Comparison of ENCODE assay signal across 11 cellular contexts in the genomic region with DNA sequence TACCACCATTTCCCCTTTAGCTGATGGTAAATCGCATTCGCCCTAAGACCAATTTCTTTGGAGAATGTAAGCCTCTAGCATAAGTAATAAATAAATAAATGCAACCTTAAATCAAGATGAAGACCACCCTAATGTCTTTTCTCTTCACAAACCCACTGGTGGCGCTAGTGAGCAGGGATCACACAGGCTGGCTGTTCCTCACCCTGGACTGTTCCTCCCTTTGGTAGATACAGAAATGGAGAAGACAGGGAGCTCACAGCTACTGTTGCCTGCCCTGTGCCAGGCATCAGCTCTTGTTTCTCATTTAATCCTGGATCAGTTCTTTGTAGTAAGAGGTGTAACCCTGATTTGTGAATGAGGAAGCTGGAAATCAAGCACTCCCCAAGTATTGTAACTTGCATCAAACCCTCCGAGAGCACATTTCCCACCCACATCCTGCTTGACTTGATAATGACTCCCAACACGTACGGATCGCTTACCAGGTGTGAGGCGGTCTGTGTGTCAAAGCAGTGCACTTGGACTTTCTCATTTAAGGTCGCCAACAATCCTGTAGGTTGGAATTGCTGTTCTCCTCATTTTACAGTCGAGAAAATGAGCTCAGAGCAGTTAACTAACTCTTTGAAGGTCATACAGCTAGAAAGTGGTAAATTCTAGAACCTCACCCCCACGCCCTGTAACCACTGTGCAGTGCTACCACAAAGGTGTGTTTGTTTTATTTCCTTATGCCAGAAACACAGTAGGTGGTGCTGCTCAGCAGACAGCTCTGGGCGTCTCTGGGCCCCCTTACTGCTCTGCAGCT.
DNase-seq lines count a peak whose midpoint lies in the region; ATAC-seq and TF ChIP-seq lines count a peak whose summit lies in the region.
"Had no signal": no experiment of that assay in that cellular context is flagged by ENCODE, and none has a peak within 500 bp of the region (broad histone marks: within the 10 kb centered on the region; RNA-seq: fewer than 3 reads in every experiment).

No MANE protein-coding gene starts in this region.

- no peak for ATAC-seq in Right ventricle myocardium superior (ENCODE audit: poor library complexity)

- H3K36me3 Mint-ChIP-seq in CD4-positive, alpha-beta memory T cell: no peaks in the 10 kb centered on the region
- no peaks in the 10 kb centered on the region for H3K36me3 Mint-ChIP-seq in activated CD4-positive, alpha-beta T cell treated with anti-CD3 and anti-CD28 coated beads, Interleukin-2, amount 10 ng/mL, durations not matched to agents 24 days and 14 days (ENCODE audit: low read depth)

- intact Hi-C loops in CD4-positive, alpha-beta memory T cell (cut with micrococcal nuclease): no loop called here
- intact Hi-C loops in activated CD4-positive, alpha-beta T cell treated with anti-CD3 and anti-CD28 coated beads, Interleukin-2, amount 10 ng/mL, durations not matched to agents 24 days and 14 days (cut with micrococcal nuclease): no loop called here
- intact Hi-C loops in Right ventricle myocardium superior (cut with DNase I): no loop called here

- no peaks in the 10 kb centered on the region for H3K9me3 Mint-ChIP-seq in CD4-positive, alpha-beta memory T cell
- no peaks in the 10 kb centered on the region for H3K9me3 Mint-ChIP-seq in activated CD4-positive, alpha-beta T cell treated with anti-CD3 and anti-CD28 coated beads, Interleukin-2, amount 10 ng/mL, durations not matched to agents 24 days and 14 days
- H3K9me3 Mint-ChIP-seq: dendritic cell treated with granulocyte-macrophage colony-stimulating factor and Interleukin-4, amounts not matched to agents 40 ng/mL and 50 ng/mL, for 4 days had no signal

- no peak for TF ChIP-seq POLR2A in erythroblast (IDR thresholded peaks at IDR 0.05; ENCODE audit: low read length)

- H3K36me3 ChIP-seq in CD4-positive, alpha-beta memory T cell (ENCODE audit: insufficient read depth, low read length): no peaks in the 10 kb centered on the region
- H3K36me3 ChIP-seq: thoracic aorta had no signal

- no peaks in the 10 kb centered on the region for H3K9me3 ChIP-seq in CD4-positive, alpha-beta memory T cell (ENCODE audit: control insufficient read depth in 1 of 2, low read length in 2 of 2)
- H3K9me3 ChIP-seq: thoracic aorta had no signal

- peak overlapping the region; percentile 44 to 86 (median 72) for H3K27ac Mint-ChIP-seq in CD4-positive, alpha-beta memory T cell
- H3K27ac Mint-ChIP-seq in activated CD4-positive, alpha-beta T cell treated with anti-CD3 and anti-CD28 coated beads, Interleukin-2, amount 10 ng/mL, durations not matched to agents 24 days and 14 days: peak overlapping the region; percentile 72
- H3K27ac Mint-ChIP-seq: dendritic cell treated with granulocyte-macrophage colony-stimulating factor and Interleukin-4, amounts not matched to agents 40 ng/mL and 50 ng/mL, for 4 days had no signal

- CTCF ChIA-PET in CD4-positive, alpha-beta memory T cell (lab: Charles Lee; ENCODE audit: partially characterized antibody): interaction anchor here (0.8 to 4.0 kb wide), 6 partner anchors 8 to 896 kb away, joined by 3 to 20 read pairs (median 7); no protein-coding TSS in a partner anchor
- CTCF ChIA-PET in HEK293T (lab: Yijun Ruan, JAX): interaction anchor here (0.6 to 1.2 kb wide), 5 partner anchors 12 to 233 kb away, joined by 3 to 7 read pairs (median 4); no protein-coding TSS in a partner anchor

- no peaks in the 10 kb centered on the region for H3K27me3 ChIP-seq in CD4-positive, alpha-beta memory T cell (ENCODE audit: insufficient read depth, low read length)

- no peaks in the 10 kb centered on the region for H3K27me3 Mint-ChIP-seq in CD4-positive, alpha-beta memory T cell
- H3K27me3 Mint-ChIP-seq in activated CD4-positive, alpha-beta T cell treated with anti-CD3 and anti-CD28 coated beads, Interleukin-2, amount 10 ng/mL, durations not matched to agents 24 days and 14 days: no peaks in the 10 kb centered on the region

- H3K4me3 Mint-ChIP-seq in CD4-positive, alpha-beta memory T cell: peak overlapping the region; percentile 51 to 81 (median 66)
- H3K4me3 Mint-ChIP-seq in activated CD4-positive, alpha-beta T cell treated with anti-CD3 and anti-CD28 coated beads, Interleukin-2, amount 10 ng/mL, durations not matched to agents 24 days and 14 days: peak overlapping the region; percentile 67
- H3K4me3 Mint-ChIP-seq: dendritic cell treated with granulocyte-macrophage colony-stimulating factor and Interleukin-4, amounts not matched to agents 40 ng/mL and 50 ng/mL, for 4 days had no signal

- peak overlapping the region in 1 of 2 donors; percentile 22 for H3K4me3 ChIP-seq in CD4-positive, alpha-beta memory T cell (ENCODE audit: low read length in 2 of 2)
- H3K4me3 ChIP-seq: thoracic aorta had no signal

- POLR2A ChIA-PET in CD4-positive, alpha-beta memory T cell (lab: Charles Lee; ENCODE audit: partially characterized antibody): interaction anchor here (2.5 kb wide), 1 partner anchor 7 kb away, joined by 7 read pairs; no protein-coding TSS in a partner anchor
- POLR2A ChIA-PET in HEK293T (lab: Yijun Ruan, JAX): no interaction called here

- DNase-seq in CD4-positive, alpha-beta memory T cell: peak in 4 of 5 donors; percentile 13 to 52 (median 22)
- DNase-seq in HEK293T (ENCODE audit: extremely low spot score) (peak; percentile 41), erythroblast (lab: John Stamatoyannopoulos, UW) (peak; percentile 24 to 28), T1000 (lab: John Stamatoyannopoulos, UW) (no peak), germinal center (ENCODE audit: low spot score) (no peak), Right ventricle myocardium superior (no peak), occipital lobe (lab: John Stamatoyannopoulos, UW) (no peak)
- peak; percentile 73 for DNase-seq in activated CD4-positive, alpha-beta T cell treated with anti-CD3 and anti-CD28 coated beads, Interleukin-2, amount 10 ng/mL, durations not matched to agents 24 days and 14 days
- DNase-seq: NCI-H1092 treated with DMSO at 0.1 percent for 48 hours had no signal

- peaks cover 15% of the 10 kb centered on the region for H3K4me1 ChIP-seq in CD4-positive, alpha-beta memory T cell (ENCODE audit: insufficient read depth, low read length)

- peaks cover 5 to 22% (median 16%) of the 10 kb centered on the region in 4 donors for H3K4me1 Mint-ChIP-seq in CD4-positive, alpha-beta memory T cell
- H3K4me1 Mint-ChIP-seq in activated CD4-positive, alpha-beta T cell treated with anti-CD3 and anti-CD28 coated beads, Interleukin-2, amount 10 ng/mL, durations not matched to agents 24 days and 14 days: peaks cover 22% of the 10 kb centered on the region

- H3K27ac ChIP-seq in CD4-positive, alpha-beta memory T cell (ENCODE audit: low read depth, low read length): no peak overlapping the region
- H3K27ac ChIP-seq: thoracic aorta had no signal

TF ChIP-seq in HEK293T, 16 proteins besides CTCF, POLR2A, EP300 and RAD21:
- TF ChIP-seq LEF1 (IDR thresholded peaks at IDR 0.05; ENCODE audit: borderline replicate concordance): no peak

Comparison
In these comparisons a context has a peak if more than half of its experiments do, and no peak if none do; other contexts are left out.
1. DNase-seq: peak in CD4-positive, alpha-beta memory T cell (4 of 5), HEK293T (single experiment), activated CD4-positive, alpha-beta T cell treated with anti-CD3 and anti-CD28 coated beads, Interleukin-2, amount 10 ng/mL, durations not matched to agents 24 days and 14 days (single experiment) and erythroblast (2 of 2); none in T1000 (single experiment), germinal center (single experiment), Right ventricle myocardium superior (single experiment) and occipital lobe (single experiment).